ENCODE assay signal across 1 cellular context in the genomic region with DNA sequence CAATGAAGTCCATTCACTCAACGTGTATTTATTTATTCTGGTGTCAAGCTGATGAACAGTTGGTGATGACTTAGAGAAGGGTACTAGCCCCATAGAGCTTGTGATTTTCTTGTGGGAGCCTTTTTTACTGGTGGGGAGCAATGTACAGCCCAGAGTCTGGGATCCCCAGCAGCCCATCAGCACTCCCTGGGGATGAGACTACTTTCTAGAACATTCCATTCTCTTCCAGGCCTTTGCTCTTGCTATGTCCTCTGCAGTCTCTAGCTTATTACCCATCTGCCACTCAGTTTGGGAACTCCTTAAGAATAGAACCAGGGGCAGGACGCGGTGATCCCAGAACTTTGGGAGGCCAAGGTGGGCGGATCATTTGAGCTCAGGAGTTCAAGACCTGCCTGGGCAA.
TF ChIP-seq lines count a peak whose summit lies in the region.

No MANE protein-coding gene starts in this region.

TF ChIP-seq in IMR-90, 13 proteins besides CTCF, POLR2A, EP300 and RAD21 (continued from another document):
- TF ChIP-seq ELK1 (IDR thresholded peaks at IDR 0.05; ENCODE audit: borderline replicate concordance, low read depth, low read length) (no peak), RCOR1 (IDR thresholded peaks at IDR 0.05; ENCODE audit: insufficient replicate concordance, low read length) (no peak), CHD1 (IDR thresholded peaks at IDR 0.05; ENCODE audit: low read depth, low read length) (no peak), MAFK (IDR thresholded peaks at IDR 0.05; ENCODE audit: low read depth, low read length) (no peak), MAZ (IDR thresholded peaks at IDR 0.05; ENCODE audit: borderline replicate concordance, low read depth, low read length) (no peak), SMC3 (IDR thresholded peaks at IDR 0.05; ENCODE audit: low read depth, low read length) (no peak), RFX5 (IDR thresholded peaks at IDR 0.05; ENCODE audit: low read depth, low read length) (no peak), CEBPB (IDR thresholded peaks at IDR 0.05; ENCODE audit: low read depth, low read length) (no peak), BHLHE40 (IDR thresholded peaks at IDR 0.05; ENCODE audit: low read depth, low read length) (no peak)
- TF ChIP-seq, protein P1, sequence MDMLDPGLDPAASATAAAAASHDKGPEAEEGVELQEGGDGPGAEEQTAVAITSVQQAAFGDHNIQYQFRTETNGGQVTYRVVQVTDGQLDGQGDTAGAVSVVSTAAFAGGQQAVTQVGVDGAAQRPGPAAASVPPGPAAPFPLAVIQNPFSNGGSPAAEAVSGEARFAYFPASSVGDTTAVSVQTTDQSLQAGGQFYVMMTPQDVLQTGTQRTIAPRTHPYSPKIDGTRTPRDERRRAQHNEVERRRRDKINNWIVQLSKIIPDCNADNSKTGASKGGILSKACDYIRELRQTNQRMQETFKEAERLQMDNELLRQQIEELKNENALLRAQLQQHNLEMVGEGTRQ (IDR thresholded peaks at IDR 0.05; ENCODE audit: low read depth, low read length) = no peak
